ENCODE assay signal across 16 cellular contexts in genomic region chr17:83135692-83136091, GRCh38. TPM values are rescaled to one million over a fixed set of nuclear protein-coding genes. Genes with fewer than 3 reads are reported as not detected.
DNase-seq lines count a peak whose midpoint lies in the region; ATAC-seq and TF ChIP-seq lines count a peak whose summit lies in the region.
"Had no signal": no experiment of that assay in that cellular context is flagged by ENCODE, and none has a peak within 500 bp of the region (broad histone marks: within the 10 kb centered on the region; RNA-seq: fewer than 3 reads in every experiment).

No MANE protein-coding gene starts in this region.

- no peak overlapping the region for H3K4me3 Mint-ChIP-seq in activated T-cell treated with anti-CD3 and anti-CD28 coated beads, Interleukin-2, amount 50 U/mL, for 24 hours
- H3K4me3 Mint-ChIP-seq in chondrocyte (ENCODE audit: unreplicated experiment) (no peak overlapping the region), natural killer cell (no peak overlapping the region)

- intact Hi-C loops in natural killer cell (cut with micrococcal nuclease), result no loop called here
- intact Hi-C loops in testis (cut with DNase I; ENCODE audit: low total_unique reads), result no loop called here
- intact Hi-C loops in thyroid gland (cut with DNase I), result no loop called here

- no peaks in the 10 kb centered on the region for H3K36me3 ChIP-seq in testis (ENCODE audit: low read depth, missing control alignments)
- H3K36me3 ChIP-seq in thyroid gland, result no peaks in the 10 kb centered on the region
- H3K36me3 ChIP-seq: HAP-1 had no signal

- 93 to 94% methylated on average over 13 to 14 of the region's 14 CpGs for WGBS in testis, 2 donors
- WGBS in thyroid gland, 2 donors, result 90 to 95% methylated on average over 10 to 13 of the region's 14 CpGs

- no peak for TF ChIP-seq POLR2A in testis (IDR thresholded peaks at IDR 0.05)
- TF ChIP-seq POLR2A in thyroid gland (IDR thresholded peaks at IDR 0.05), result no peak

- H3K4me1 ChIP-seq in testis (no peaks in the 10 kb centered on the region), thyroid gland (peaks cover 0 to 29% of the 10 kb centered on the region in 2 donors)
- H3K4me1 ChIP-seq: HAP-1 had no signal

- no peak overlapping the region for H3K27ac Mint-ChIP-seq in activated T-cell treated with anti-CD3 and anti-CD28 coated beads, Interleukin-2, amount 50 U/mL, for 24 hours
- H3K27ac Mint-ChIP-seq in chondrocyte (ENCODE audit: unreplicated experiment) (no peak overlapping the region), natural killer cell (no peak overlapping the region)

- no peak overlapping the region for H3K27ac ChIP-seq in testis
- no peak overlapping the region for H3K27ac ChIP-seq in thyroid gland
- H3K27ac ChIP-seq: C4-2B had no signal

- ATAC-seq in natural killer cell, result no peak
- no peak for ATAC-seq in HG02970 (IDR thresholded peaks at IDR 0.05; ENCODE audit: low FRiP score, unreplicated experiment)

- no peaks in the 10 kb centered on the region for H3K9me3 ChIP-seq in testis
- H3K9me3 ChIP-seq in thyroid gland, result no peaks in the 10 kb centered on the region
- H3K9me3 ChIP-seq: HAP-1 had no signal

- no peaks in the 10 kb centered on the region for H3K4me1 Mint-ChIP-seq in activated T-cell treated with anti-CD3 and anti-CD28 coated beads, Interleukin-2, amount 50 U/mL, for 24 hours (ENCODE audit: low read depth)
- H3K4me1 Mint-ChIP-seq in chondrocyte (ENCODE audit: low read depth) (peaks cover 3% of the 10 kb centered on the region), natural killer cell (peaks cover 0 to 8% of the 10 kb centered on the region in 2 donors)

- DNase-seq in activated T-cell treated with anti-CD3 and anti-CD28 coated beads, Interleukin-2, amount 50 U/mL, for 24 hours, result peak; percentile 24
- DNase-seq in activated T-cell treated with anti-CD3 and anti-CD28 coated beads for 4 hours (no peak), chondrocyte (ENCODE audit: low spot score) (peak; percentile 82), natural killer cell (peak; percentile 5), testis (peak; percentile 9), thyroid gland (no peak), NCI-H146 (lab: John Stamatoyannopoulos, UW) (no peak)
- DNase-seq: COR-L47, Karpas-422, NCI-H1417, NCI-H2029 treated with DMSO at 0.1 percent for 48 hours, NCI-H526, RPMI8226 had no signal

- H3K27me3 Mint-ChIP-seq in activated T-cell treated with anti-CD3 and anti-CD28 coated beads, Interleukin-2, amount 50 U/mL, for 24 hours, result no peaks in the 10 kb centered on the region
- H3K27me3 Mint-ChIP-seq in chondrocyte (ENCODE audit: low read depth), result peaks cover 6% of the 10 kb centered on the region
- H3K27me3 Mint-ChIP-seq in natural killer cell (ENCODE audit: low read depth in 2 of 2), result peaks cover 8 to 15% of the 10 kb centered on the region in 2 donors

- no peaks in the 10 kb centered on the region for H3K9me3 Mint-ChIP-seq in activated T-cell treated with anti-CD3 and anti-CD28 coated beads, Interleukin-2, amount 50 U/mL, for 24 hours
- H3K9me3 Mint-ChIP-seq in chondrocyte (ENCODE audit: low read depth) (no peaks in the 10 kb centered on the region), natural killer cell (no peaks in the 10 kb centered on the region)

- H3K4me3 ChIP-seq in testis, result no peak overlapping the region
- H3K4me3 ChIP-seq in thyroid gland (replicated peaks in 1 of 3), result no peak overlapping the region
- H3K4me3 ChIP-seq: HAP-1 had no signal

- TF ChIP-seq CTCF in chondrocyte (IDR thresholded peaks at IDR 0.05) (no peak), natural killer cell (IDR thresholded peaks at IDR 0.05) (no peak), testis (IDR thresholded peaks at IDR 0.05) (no peak), thyroid gland (IDR thresholded peaks at IDR 0.05) (no peak)

- no peaks in the 10 kb centered on the region for H3K27me3 ChIP-seq in testis
- H3K27me3 ChIP-seq in thyroid gland, result no peaks in the 10 kb centered on the region

- no peaks in the 10 kb centered on the region for H3K36me3 Mint-ChIP-seq in activated T-cell treated with anti-CD3 and anti-CD28 coated beads, Interleukin-2, amount 50 U/mL, for 24 hours (ENCODE audit: low read depth)
- H3K36me3 Mint-ChIP-seq in chondrocyte (ENCODE audit: low read depth), result no peaks in the 10 kb centered on the region
- no peaks in the 10 kb centered on the region for H3K36me3 Mint-ChIP-seq in natural killer cell

RNA-seq across cellular contexts. Expression of gene METRNL, which starts 56.3 kb away (rescaled TPM):
- total RNA-seq in chondrocyte (63.8 to 79.4 TPM (median 64.7 TPM) in 3 replicates), natural killer cell (100 to 1,000 TPM; 227 to 390 (median 325) TPM), testis (10 to 100 TPM; 54.6 to 86.1 TPM), thyroid gland (10 to 100 TPM; 57.5 to 89.7 (median 73.3) TPM)
- 56.1 TPM for polyA plus RNA-seq in testis (ENCODE audit: insufficient read depth, low read depth, low replicate concordance)

Comparison
In these comparisons a context has a peak if more than half of its experiments do, and no peak if none do; other contexts are left out.
1. DNase-seq: peak in activated T-cell treated with anti-CD3 and anti-CD28 coated beads, Interleukin-2, amount 50 U/mL, for 24 hours (single experiment), chondrocyte (single experiment), natural killer cell (single experiment) and testis (single experiment); none in activated T-cell treated with anti-CD3 and anti-CD28 coated beads for 4 hours (single experiment), thyroid gland (0 of 2) and NCI-H146 (single experiment).